In the genomic region with DNA sequence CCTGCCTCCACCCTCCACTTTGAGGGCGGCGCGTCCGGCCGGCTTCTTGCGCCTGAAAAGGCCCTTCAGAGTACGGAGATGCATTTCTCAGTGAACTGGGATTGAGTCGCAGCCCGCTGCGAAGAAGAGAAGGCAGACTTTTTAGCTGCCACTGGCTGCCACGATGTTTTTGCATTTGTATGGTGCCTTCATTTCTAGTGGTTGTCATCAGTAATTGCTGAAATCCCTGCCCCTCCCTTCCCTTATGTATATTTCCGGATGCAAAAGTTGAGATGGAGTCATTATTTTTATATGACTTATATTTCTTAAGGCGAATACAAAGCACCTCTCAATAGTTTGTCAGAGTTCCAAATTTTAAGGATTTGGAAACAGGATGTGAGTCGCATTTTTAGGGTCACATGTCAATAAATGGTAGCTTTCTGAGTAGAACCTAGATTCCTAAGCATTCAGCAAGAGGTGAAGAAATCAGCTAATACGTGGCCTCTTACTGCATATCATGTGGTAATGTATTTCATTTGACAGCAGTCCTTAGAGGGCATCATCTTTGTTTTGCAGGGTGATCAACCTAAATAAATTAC, we compare ENCODE assay signal across 8 cellular contexts. TPM values are rescaled to one million over a fixed set of nuclear protein-coding genes. Genes with fewer than 3 reads are reported as not detected.
DNase-seq lines count a peak whose midpoint lies in the region; ATAC-seq and TF ChIP-seq lines count a peak whose summit lies in the region.

No MANE protein-coding gene starts in this region.

- no peak for TF ChIP-seq EP300 in suprapubic skin (IDR thresholded peaks at IDR 0.05)

- H3K27ac ChIP-seq in BLaER1 treated with 17β-estradiol and CSF1 and Interleukin-3, amounts not matched to agents 10 nM and 100 nM: peak overlapping the region; percentile 56 to 84 (median 73)
- H3K27ac ChIP-seq in suprapubic skin: peak overlapping the region; percentile 94

- H3K4me1 ChIP-seq in BLaER1 treated with 17β-estradiol and CSF1 and Interleukin-3, amounts not matched to agents 10 nM and 100 nM: peaks cover 9 to 52% (median 12%) of the 10 kb centered on the region in 10 experiments
- peaks cover 7% of the 10 kb centered on the region for H3K4me1 ChIP-seq in suprapubic skin

- H3K9ac ChIP-seq in BLaER1 treated with 17β-estradiol and CSF1 and Interleukin-3, amounts not matched to agents 10 nM and 100 nM: peak overlapping the region; percentile 75 to 89 (median 84)

- peak overlapping the region; percentile 50 to 97 for H3K27ac Mint-ChIP-seq in activated naive CD4-positive, alpha-beta T cell treated with anti-CD3 and anti-CD28 coated beads, Interleukin-2, amount 50 U/mL, for 72 hours
- H3K27ac Mint-ChIP-seq in immature natural killer cell: peak overlapping the region; percentile 76 to 96 (median 88)

- H3K36me3 ChIP-seq in BLaER1 treated with 17β-estradiol and CSF1 and Interleukin-3, amounts not matched to agents 10 nM and 100 nM: no peaks in the 10 kb centered on the region
- no peaks in the 10 kb centered on the region for H3K36me3 ChIP-seq in suprapubic skin

- peak overlapping the region; percentile 60 to 84 (median 71) for H3K4me2 ChIP-seq in BLaER1 treated with 17β-estradiol and CSF1 and Interleukin-3, amounts not matched to agents 10 nM and 100 nM

- H3K4me3 Mint-ChIP-seq in immature natural killer cell: peak overlapping the region; percentile 74 to 95 (median 82)

- H3K27me3 ChIP-seq in BLaER1 treated with 17β-estradiol and CSF1 and Interleukin-3, amounts not matched to agents 10 nM and 100 nM: peaks cover 3 to 27% (median 15%) of the 10 kb centered on the region in 11 experiments; a peak in 12 of 22 replicates
- H3K27me3 ChIP-seq in suprapubic skin: no peaks in the 10 kb centered on the region

- peak; percentile 6 for ATAC-seq in HG03432 (IDR thresholded peaks at IDR 0.05; ENCODE audit: unreplicated experiment)
- no peak for ATAC-seq in activated naive CD4-positive, alpha-beta T cell treated with anti-CD3 and anti-CD28 coated beads, Interleukin-2, amount 50 U/mL, for 72 hours

- TF ChIP-seq POLR2A in suprapubic skin (IDR thresholded peaks at IDR 0.05): no peak

- H4K20me1 ChIP-seq in BLaER1 treated with 17β-estradiol and CSF1 and Interleukin-3, amounts not matched to agents 10 nM and 100 nM: peaks cover 18 to 46% (median 35%) of the 10 kb centered on the region in 11 experiments; a peak in 18 of 22 replicates

- peak overlapping the region; percentile 72 to 88 (median 78) for H3K4me3 ChIP-seq in BLaER1 treated with 17β-estradiol and CSF1 and Interleukin-3, amounts not matched to agents 10 nM and 100 nM
- H3K4me3 ChIP-seq in suprapubic skin: peak overlapping the region; percentile 83

- TF ChIP-seq CTCF in suprapubic skin (IDR thresholded peaks at IDR 0.05): no peak

- H3K9me3 Mint-ChIP-seq in activated naive CD4-positive, alpha-beta T cell treated with anti-CD3 and anti-CD28 coated beads, Interleukin-2, amount 50 U/mL, for 72 hours: no peaks in the 10 kb centered on the region
- no peaks in the 10 kb centered on the region for H3K9me3 Mint-ChIP-seq in immature natural killer cell

- peaks cover 19 to 44% of the 10 kb centered on the region in 2 donors for H3K4me1 Mint-ChIP-seq in immature natural killer cell

- H3K36me3 Mint-ChIP-seq in activated naive CD4-positive, alpha-beta T cell treated with anti-CD3 and anti-CD28 coated beads, Interleukin-2, amount 50 U/mL, for 72 hours: no peaks in the 10 kb centered on the region
- H3K36me3 Mint-ChIP-seq in immature natural killer cell: no peaks in the 10 kb centered on the region

- H3K9me3 ChIP-seq in BLaER1 treated with 17β-estradiol and CSF1 and Interleukin-3, amounts not matched to agents 10 nM and 100 nM (replicated peaks in 1 of 11): peaks cover 0 to 5% (median 0%) of the 10 kb centered on the region in 11 experiments; a peak in 2 of 22 replicates
- no peaks in the 10 kb centered on the region for H3K9me3 ChIP-seq in suprapubic skin

- peaks cover 2 to 10% (median 6%) of the 10 kb centered on the region in 3 donors for H3K27me3 Mint-ChIP-seq in immature natural killer cell (ENCODE audit: low read depth in 3 of 3)

- 13% methylated on average over 15 of the region's 15 CpGs for WGBS in suprapubic skin

- DNase-seq in activated naive CD4-positive, alpha-beta T cell treated with anti-CD3 and anti-CD28 coated beads, Interleukin-2, amount 50 U/mL, for 72 hours (ENCODE audit: low spot score in 2 of 2): no peak
- DNase-seq in immature natural killer cell (no peak), suprapubic skin (ENCODE audit: low spot score in 2 of 2) (no peak), MV-4-11 (lab: John Stamatoyannopoulos, UW) (no peak), pons (ENCODE audit: low spot score) (no peak), NCI-H187 (lab: John Stamatoyannopoulos, UW) (no peak)

RNA-seq across cellular contexts. Expression of gene ATP6AP2, which starts 0.7 kb away (rescaled TPM):
- total RNA-seq in activated naive CD4-positive, alpha-beta T cell treated with anti-CD3 and anti-CD28 coated beads, Interleukin-2, amount 50 U/mL, for 72 hours: 10 to 100 TPM; 53.6 to 65.6 TPM
- polyA plus RNA-seq in immature natural killer cell: 100 to 1,000 TPM; 212 to 252 (median 220) TPM
- 100 to 1,000 TPM in 2 of 4 donors, 10 to 100 TPM in 2; 76.8 to 112 (median 99.0) TPM for total RNA-seq in suprapubic skin

RNA-seq across cellular contexts. Expression of gene MPC1L, which starts 41.8 kb away (rescaled TPM):
- not detected for total RNA-seq in activated naive CD4-positive, alpha-beta T cell treated with anti-CD3 and anti-CD28 coated beads, Interleukin-2, amount 50 U/mL, for 72 hours
- polyA plus RNA-seq in immature natural killer cell: not detected
- not detected for total RNA-seq in suprapubic skin
